Comparison of ENCODE assay signal across 29 cellular contexts in the genomic region with DNA sequence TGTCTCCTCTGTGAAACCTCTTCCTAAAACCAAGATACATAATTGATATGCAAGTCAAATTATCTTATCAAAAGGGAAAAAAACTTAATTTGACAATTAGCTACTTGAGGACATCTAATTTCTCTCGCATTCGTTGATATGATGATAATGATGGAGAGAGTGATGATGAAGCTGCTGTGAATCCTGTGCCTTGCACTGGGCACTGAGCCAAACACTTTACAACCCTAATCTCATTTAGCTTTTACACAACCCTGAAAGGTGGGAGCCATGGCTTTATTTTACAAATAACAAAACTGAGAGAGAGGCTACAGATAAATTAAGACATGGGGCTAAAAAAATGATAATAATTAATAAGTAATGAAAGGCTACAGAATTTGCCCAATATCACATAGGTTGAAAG.
"Had no signal": no experiment of that assay in that cellular context is flagged by ENCODE, and none has a peak within 500 bp of the region (broad histone marks: within the 10 kb centered on the region; RNA-seq: fewer than 3 reads in every experiment).

No MANE protein-coding gene starts in this region.

- H3K4me3 ChIP-seq: adrenal gland, body of pancreas, breast epithelium, coronary artery, SJCRH30, SK-N-MC had no signal

- H3K27ac ChIP-seq: adrenal gland, body of pancreas, breast epithelium, coronary artery, SJCRH30, SK-N-MC, VCaP had no signal

- H3K4me1 ChIP-seq: adrenal gland, body of pancreas, breast epithelium had no signal

- DNase-seq: activated B cell treated with CpG ODN at 0.5 μM for 24 hours; activated CD4-positive, alpha-beta memory T cell treated with anti-CD3 and anti-CD28 coated beads for 36 hours; activated CD4-positive, alpha-beta T cell treated with anti-CD3 and anti-CD28 coated beads for 4 hours; activated CD4-positive, alpha-beta T cell treated with anti-CD3 and anti-CD28 coated beads, Interleukin-2, amount 50 U/mL, for 1 hour; activated CD4-positive, CD25-positive, alpha-beta regulatory T cell treated with anti-CD3 and anti-CD28 coated beads, Interleukin-2, amount 50 U/mL, for 72 hours; activated CD8-positive, alpha-beta memory T cell treated with anti-CD3 and anti-CD28 coated beads, Interleukin-2, amount 50 U/mL, for 4 hours; activated gamma-delta T cell treated with Interleukin-2 at 50 U/mL for 16 hours; activated naive CD4-positive, alpha-beta T cell treated with anti-CD3 and anti-CD28 coated beads for 36 hours; activated T-cell treated with anti-CD3 and anti-CD28 coated beads for 4 hours; activated T-cell treated with anti-CD3 and anti-CD28 coated beads, Interleukin-2, amount 50 U/mL, for 4 hours; adrenal gland; body of pancreas; Karpas-422; KBM-7; NCI-H1694; NCI-H1930; NCI-H2081 treated with DMSO at 0.1 percent for 48 hours; NCI-H2171; NCI-H446; NCI-H510A treated with DMSO at 0.1 percent for 48 hours; NCI-H526 treated with DMSO at 0.1 percent for 48 hours; SHP77; SJCRH30; T-cell; T-helper 17 cell had no signal

- H3K36me3 ChIP-seq: adrenal gland, breast epithelium, SJCRH30 had no signal

- H3K27me3 ChIP-seq: adrenal gland, body of pancreas, breast epithelium, SJCRH30 had no signal

- H3K9me3 ChIP-seq: adrenal gland, body of pancreas, breast epithelium, SJCRH30 had no signal
